Comparison of ENCODE assay signal across 30 cellular contexts in the genomic region with DNA sequence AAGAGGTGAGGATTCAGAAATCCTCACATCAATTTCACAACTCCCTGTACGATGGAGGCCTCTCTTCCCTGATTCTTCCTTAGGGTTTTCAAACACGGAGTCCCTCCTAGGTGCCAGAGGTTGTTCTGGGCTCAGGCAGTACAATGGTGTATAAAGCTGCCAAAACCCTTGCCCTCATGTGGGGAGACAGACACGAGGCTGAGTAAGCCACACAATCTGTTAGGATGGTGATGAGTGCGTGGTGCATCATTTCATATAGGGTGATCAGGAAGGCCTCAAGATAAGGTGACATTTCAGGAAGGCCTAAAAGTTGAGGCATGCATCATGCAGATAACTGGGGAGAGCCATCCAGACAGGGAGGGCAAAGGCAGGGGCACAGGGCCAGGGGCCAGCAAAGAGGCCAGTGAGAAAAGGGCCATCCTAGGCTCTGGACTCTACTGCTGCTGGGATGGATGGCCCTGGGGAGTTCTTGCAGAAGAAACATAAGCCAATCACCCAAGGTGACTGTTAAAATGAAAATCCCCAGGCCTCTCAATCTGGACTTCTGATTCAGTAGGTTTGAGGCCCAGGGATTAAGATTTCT.
"Had no signal": no experiment of that assay in that cellular context is flagged by ENCODE, and none has a peak within 500 bp of the region (broad histone marks: within the 10 kb centered on the region; RNA-seq: fewer than 3 reads in every experiment).

No MANE protein-coding gene starts in this region.

- H3K36me3 Mint-ChIP-seq: activated naive CD4-positive, alpha-beta T cell treated with anti-CD3 and anti-CD28 coated beads, Interleukin-2, amount 10 ng/mL, durations not matched to agents 7 days and 5 days; activated naive CD4-positive, alpha-beta T cell treated with anti-CD3 and anti-CD28 coated beads, Interleukin-2, amount 50 U/mL, for 72 hours; activated naive CD8-positive, alpha-beta T cell treated with anti-CD3 and anti-CD28 coated beads, Interleukin-2, amount 10 ng/mL, durations not matched to agents 7 days and 5 days; brain; WTC11 had no signal

- H3K27ac ChIP-seq: ascending aorta, breast epithelium, cardiac muscle cell, colonic mucosa, esophagus squamous epithelium, gastrocnemius medialis, VCaP had no signal

- H3K9me3 ChIP-seq: ascending aorta, breast epithelium, colonic mucosa, esophagus squamous epithelium, gastrocnemius medialis had no signal

- H3K27me3 ChIP-seq: ascending aorta, breast epithelium, cardiac muscle cell, colonic mucosa, esophagus squamous epithelium, gastrocnemius medialis had no signal

- H3K4me1 ChIP-seq: ascending aorta, breast epithelium, colonic mucosa had no signal

- H3K36me3 ChIP-seq: ascending aorta, breast epithelium, cardiac muscle cell, colonic mucosa, esophagus squamous epithelium, gastrocnemius medialis had no signal

- H3K4me3 ChIP-seq: ascending aorta, breast epithelium, cardiac muscle cell, colonic mucosa, esophagus squamous epithelium, gastrocnemius medialis had no signal

- ATAC-seq: activated naive CD4-positive, alpha-beta T cell treated with anti-CD3 and anti-CD28 coated beads, Interleukin-2, amount 50 U/mL, for 72 hours; activated T-cell treated with anti-CD3 and anti-CD28 coated beads, Interleukin-2, amount 50 U/mL, for 72 hours; gastrocnemius medialis; WTC11 had no signal

- DNase-seq: activated CD4-positive, alpha-beta memory T cell treated with anti-CD3 and anti-CD28 coated beads, Interleukin-2, amount 10 ng/mL, durations not matched to agents 7 days and 5 days; activated CD4-positive, alpha-beta T cell treated with anti-CD3 and anti-CD28 coated beads for 1 hour; activated CD4-positive, alpha-beta T cell treated with anti-CD3 and anti-CD28 coated beads for 4 hours; activated CD4-positive, alpha-beta T cell treated with anti-CD3 and anti-CD28 coated beads, Interleukin-2, amount 10 ng/mL, durations not matched to agents 7 days and 5 days; activated CD4-positive, alpha-beta T cell treated with anti-CD3 and anti-CD28 coated beads, Interleukin-2, amount 50 U/mL, for 4 hours; activated CD8-positive, alpha-beta memory T cell treated with anti-CD3 and anti-CD28 coated beads, Interleukin-2, amount 50 U/mL, for 48 hours; activated gamma-delta T cell; activated naive CD4-positive, alpha-beta T cell; activated naive CD4-positive, alpha-beta T cell treated with anti-CD3 and anti-CD28 coated beads, Interleukin-2, amount 10 ng/mL, durations not matched to agents 7 days and 5 days; activated naive CD8-positive, alpha-beta T cell treated with anti-CD3 and anti-CD28 coated beads, Interleukin-2, amount 10 ng/mL, durations not matched to agents 7 days and 5 days; activated T-cell treated with anti-CD3 and anti-CD28 coated beads for 4 hours; activated T-cell treated with anti-CD3 and anti-CD28 coated beads, Interleukin-2, amount 50 U/mL, for 24 hours; activated T-cell treated with anti-CD3 and anti-CD28 coated beads, Interleukin-2, amount 50 U/mL, for 72 hours; central memory CD4-positive, alpha-beta T cell; cerebellar nuclear complex; colonic mucosa; effector memory CD4-positive, alpha-beta T cell; endodermal cell; esophagus squamous epithelium; foreskin fibroblast; gastrocnemius medialis; glutamatergic neuron; T-helper 2 cell had no signal

- H3K9me3 Mint-ChIP-seq: activated naive CD4-positive, alpha-beta T cell treated with anti-CD3 and anti-CD28 coated beads, Interleukin-2, amount 10 ng/mL, durations not matched to agents 7 days and 5 days; activated naive CD4-positive, alpha-beta T cell treated with anti-CD3 and anti-CD28 coated beads, Interleukin-2, amount 50 U/mL, for 72 hours; activated naive CD8-positive, alpha-beta T cell treated with anti-CD3 and anti-CD28 coated beads, Interleukin-2, amount 10 ng/mL, durations not matched to agents 7 days and 5 days; activated T-cell treated with anti-CD3 and anti-CD28 coated beads, Interleukin-2, amount 50 U/mL, for 24 hours; endodermal cell; WTC11 had no signal

- H3K4me1 Mint-ChIP-seq: activated CD4-positive, alpha-beta memory T cell treated with anti-CD3 and anti-CD28 coated beads, Interleukin-2, amount 10 ng/mL, durations not matched to agents 7 days and 5 days; activated CD4-positive, alpha-beta T cell treated with anti-CD3 and anti-CD28 coated beads, Interleukin-2, amount 10 ng/mL, durations not matched to agents 7 days and 5 days; activated naive CD4-positive, alpha-beta T cell treated with anti-CD3 and anti-CD28 coated beads, Interleukin-2, amount 10 ng/mL, durations not matched to agents 7 days and 5 days; activated naive CD8-positive, alpha-beta T cell treated with anti-CD3 and anti-CD28 coated beads, Interleukin-2, amount 10 ng/mL, durations not matched to agents 7 days and 5 days had no signal

- H3K27ac Mint-ChIP-seq: activated CD4-positive, alpha-beta memory T cell treated with anti-CD3 and anti-CD28 coated beads, Interleukin-2, amount 10 ng/mL, durations not matched to agents 7 days and 5 days; activated CD4-positive, alpha-beta T cell treated with anti-CD3 and anti-CD28 coated beads, Interleukin-2, amount 10 ng/mL, durations not matched to agents 7 days and 5 days; activated naive CD4-positive, alpha-beta T cell treated with anti-CD3 and anti-CD28 coated beads, Interleukin-2, amount 10 ng/mL, durations not matched to agents 7 days and 5 days; activated naive CD4-positive, alpha-beta T cell treated with anti-CD3 and anti-CD28 coated beads, Interleukin-2, amount 50 U/mL, for 72 hours; activated naive CD8-positive, alpha-beta T cell treated with anti-CD3 and anti-CD28 coated beads, Interleukin-2, amount 10 ng/mL, durations not matched to agents 7 days and 5 days; activated T-cell treated with anti-CD3 and anti-CD28 coated beads, Interleukin-2, amount 50 U/mL, for 24 hours; activated T-cell treated with anti-CD3 and anti-CD28 coated beads, Interleukin-2, amount 50 U/mL, for 72 hours; endodermal cell; WTC11 had no signal

- H3K4me3 Mint-ChIP-seq: activated CD4-positive, alpha-beta memory T cell treated with anti-CD3 and anti-CD28 coated beads, Interleukin-2, amount 10 ng/mL, durations not matched to agents 7 days and 5 days; activated CD4-positive, alpha-beta T cell treated with anti-CD3 and anti-CD28 coated beads, Interleukin-2, amount 10 ng/mL, durations not matched to agents 7 days and 5 days; activated naive CD4-positive, alpha-beta T cell treated with anti-CD3 and anti-CD28 coated beads, Interleukin-2, amount 10 ng/mL, durations not matched to agents 7 days and 5 days; activated naive CD8-positive, alpha-beta T cell treated with anti-CD3 and anti-CD28 coated beads, Interleukin-2, amount 10 ng/mL, durations not matched to agents 7 days and 5 days; activated T-cell treated with anti-CD3 and anti-CD28 coated beads, Interleukin-2, amount 50 U/mL, for 24 hours; activated T-cell treated with anti-CD3 and anti-CD28 coated beads, Interleukin-2, amount 50 U/mL, for 72 hours; brain; endodermal cell; WTC11 had no signal
